1 cellular context compared by ENCODE assay signal in genomic region chr12:7953912-7954311, GRCh38. TPM values are rescaled to one million over a fixed set of nuclear protein-coding genes. Genes with fewer than 3 reads are reported as not detected.
"Had no signal": no experiment of that assay in that cellular context is flagged by ENCODE, and none has a peak within 500 bp of the region (broad histone marks: within the 10 kb centered on the region; RNA-seq: fewer than 3 reads in every experiment).

No MANE protein-coding gene starts in this region.

RNA-seq across cellular contexts. Expression of gene SLC2A3, which starts 17.9 kb away (rescaled TPM):
- total RNA-seq: PC-3 had no signal
